Comparison of ENCODE assay signal across 21 cellular contexts in the genomic region with DNA sequence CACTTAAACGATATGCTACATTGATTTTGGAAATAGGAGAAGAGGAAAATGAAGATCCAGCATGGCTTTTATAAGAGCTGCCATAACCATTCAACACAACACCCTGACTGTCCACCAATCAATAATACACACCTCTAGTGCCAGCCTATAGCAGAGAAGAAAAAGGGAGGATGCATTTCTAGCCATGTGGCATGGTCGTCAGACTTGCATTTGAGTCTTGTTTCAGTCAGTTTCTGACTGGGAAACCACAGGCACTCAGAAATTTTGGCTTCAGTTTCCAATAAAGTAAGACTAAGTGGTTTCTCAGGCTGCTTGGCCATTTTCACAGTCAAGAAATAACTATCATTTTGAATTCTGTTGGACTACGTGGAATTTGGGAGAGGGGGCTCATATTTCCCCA.
DNase-seq lines count a peak whose midpoint lies in the region; ATAC-seq, FAIRE-seq and TF ChIP-seq lines count a peak whose summit lies in the region.
"Had no signal": no experiment of that assay in that cellular context is flagged by ENCODE, and none has a peak within 500 bp of the region (broad histone marks: within the 10 kb centered on the region; RNA-seq: fewer than 3 reads in every experiment).

No MANE protein-coding gene starts in this region.

- H3K36me3 ChIP-seq in astrocyte (ENCODE audit: insufficient read depth, low read length) (no peaks in the 10 kb centered on the region), H1 (ENCODE audit: control insufficient read depth in 2 of 4, insufficient read depth in 4 of 4, low read length in 3 of 4) (no peaks in the 10 kb centered on the region), gastrocnemius medialis (no peaks in the 10 kb centered on the region)
- H3K36me3 ChIP-seq: BE2C, HAP-1 had no signal

- H3K56ac ChIP-seq in H1 (replicated peaks; ENCODE audit: insufficient read length, low read depth, low read length), result no peak overlapping the region

- H2BK15ac ChIP-seq in H1 (ENCODE audit: low read length), result no peak overlapping the region

- no peak overlapping the region for H3K4ac ChIP-seq in H1 (replicated peaks; ENCODE audit: insufficient read length, low read depth, low read length)

- H3K79me1 ChIP-seq in H1 (ENCODE audit: low read depth, low read length), result no peaks in the 10 kb centered on the region

- H2AFZ ChIP-seq in astrocyte (ENCODE audit: low read depth, low read length), result no peak overlapping the region
- 0 out of 2 replicates have a peak overlapping the region, but pooled peaks have one; percentile 55 for H2AFZ ChIP-seq in H1 (ENCODE audit: low read length)

- H3K18ac ChIP-seq in H1 (ENCODE audit: extremely low read depth, low read length), result no peak overlapping the region

- no peaks in the 10 kb centered on the region for H3K27me3 Mint-ChIP-seq in astrocyte (ENCODE audit: low read depth, unreplicated experiment)
- H3K27me3 Mint-ChIP-seq: CD4-positive, CD25-positive, alpha-beta regulatory T cell; CD8-positive, alpha-beta memory T cell had no signal

- H3K23me2 ChIP-seq in H1 (ENCODE audit: low read depth, low read length), result no peaks in the 10 kb centered on the region

- TF ChIP-seq RAD21 in H1 (IDR thresholded peaks at IDR 0.05 in 1 of 2, conservative IDR thresholded peaks at IDR 0.05 in 1 of 2; ENCODE audit: low read depth in 2 of 2, low read length in 2 of 2), result no peak

- H2BK20ac ChIP-seq in H1 (ENCODE audit: low read length), result no peak overlapping the region

- no peaks in the 10 kb centered on the region for H3K4me1 ChIP-seq in astrocyte (ENCODE audit: insufficient read depth, low read length)
- no peaks in the 10 kb centered on the region for H3K4me1 ChIP-seq in H1 (replicated peaks in 1 of 4; ENCODE audit: control insufficient read depth in 3 of 4, insufficient read depth in 4 of 4, low read length in 3 of 4)
- no peaks in the 10 kb centered on the region for H3K4me1 ChIP-seq in gastrocnemius medialis
- H3K4me1 ChIP-seq: BE2C, HAP-1 had no signal

- DNase-seq in M059J (ENCODE audit: low read depth), result peak; percentile 7
- peak; percentile 38 for DNase-seq in astrocyte (ENCODE audit: low read depth)
- no peak for DNase-seq in H1 (ENCODE audit: low read depth in 1 of 2, low spot score in 2 of 2)
- no peak for DNase-seq in epidermal melanocyte (ENCODE audit: insufficient read length, low spot score)
- DNase-seq in gastrocnemius medialis, result no peak
- no peak for DNase-seq in H4 (ENCODE audit: low spot score)
- DNase-seq: ACHN; BE2C; C1 segment of cervical spinal cord; CD4-positive, CD25-positive, alpha-beta regulatory T cell; CD8-positive, alpha-beta memory T cell; COR-L47; DMS 273 treated with DMSO at 0.1 percent for 48 hours; DND-41; EL; GOT3; IMR-90 had no signal

- no peak overlapping the region for H3K27ac Mint-ChIP-seq in astrocyte (ENCODE audit: unreplicated experiment)
- H3K27ac Mint-ChIP-seq: CD4-positive, CD25-positive, alpha-beta regulatory T cell; CD8-positive, alpha-beta memory T cell had no signal

- TF ChIP-seq POLR2A in H1 (IDR thresholded peaks at IDR 0.05; ENCODE audit: control extremely low read depth in 1 of 2, low read depth in 2 of 2, low read length in 2 of 2) (no peak), gastrocnemius medialis (IDR thresholded peaks at IDR 0.05) (no peak)

- no peak overlapping the region for H3K27ac ChIP-seq in astrocyte (ENCODE audit: low read depth, low read length)
- H3K27ac ChIP-seq in H1 (ENCODE audit: low read depth, low read length), result no peak overlapping the region
- H3K27ac ChIP-seq in gastrocnemius medialis, result no peak overlapping the region
- H3K27ac ChIP-seq: HL-60 had no signal

- in situ Hi-C loops in gastrocnemius medialis (cut with MboI; ENCODE audit: low sequenced_read_pairs in 4 of 4), result no loop called here

- H4K91ac ChIP-seq in H1 (replicated peaks; ENCODE audit: insufficient read length, low read length), result no peak overlapping the region

- H3K27me3 ChIP-seq in astrocyte (ENCODE audit: insufficient read depth, low read length) (no peaks in the 10 kb centered on the region), H1 (replicated peaks in 1 of 4; ENCODE audit: control insufficient read depth in 3 of 4, extremely low read depth in 1 of 4, insufficient read depth in 3 of 4, low read length in 3 of 4) (no peaks in the 10 kb centered on the region), gastrocnemius medialis (no peaks in the 10 kb centered on the region)
- H3K27me3 ChIP-seq: BE2C had no signal

- TF ChIP-seq EP300 in H1 (IDR thresholded peaks at IDR 0.05; ENCODE audit: borderline replicate concordance in 1 of 2, low read depth in 2 of 2, low read length in 2 of 2), result no peak

- 92% methylated on average over 3 of the region's 3 CpGs; no CpG with 5 or more reads in 1 of the 2 experiments for WGBS in H1 (ENCODE audit: extremely low coverage in 1 of 2, insufficient coverage in 1 of 2, insufficient read length in 1 of 2, insufficient replicate concordance in 2 of 2, low coverage in 1 of 2, low lambda C conversion rate in 2 of 2, missing lambda C conversion rate in 1 of 2), 2 experiments

- peaks cover 5% of the 10 kb centered on the region for H3K4me1 Mint-ChIP-seq in astrocyte (ENCODE audit: low read depth, unreplicated experiment)
- H3K4me1 Mint-ChIP-seq: CD4-positive, CD25-positive, alpha-beta regulatory T cell; CD8-positive, alpha-beta memory T cell had no signal

- no peaks in the 10 kb centered on the region for H4K20me1 ChIP-seq in astrocyte (ENCODE audit: insufficient read depth, low read length)
- H4K20me1 ChIP-seq in H1 (replicated peaks in 1 of 2; ENCODE audit: control insufficient read depth in 1 of 2, insufficient read depth in 2 of 2, low read length in 2 of 2), result no peaks in the 10 kb centered on the region

- H3K79me2 ChIP-seq in astrocyte (ENCODE audit: insufficient read depth, low read length), result no peaks in the 10 kb centered on the region
- H3K79me2 ChIP-seq in H1 (ENCODE audit: control insufficient read depth in 1 of 2, insufficient read depth in 2 of 2, low read length in 2 of 2), result no peaks in the 10 kb centered on the region

- no peak overlapping the region for H2AK5ac ChIP-seq in H1 (ENCODE audit: low read depth, low read length)

- CTCF ChIA-PET in H1 (lab: Charles Lee; ENCODE audit: partially characterized antibody), result no interaction called here

- TF ChIP-seq CTCF in astrocyte (IDR thresholded peaks at IDR 0.05; ENCODE audit: insufficient read depth, low read depth, low read length) (no peak), H1 (IDR thresholded peaks at IDR 0.05; ENCODE audit: control extremely low read depth in 1 of 3, insufficient read depth in 1 of 3, low read depth in 1 of 3, low read length in 3 of 3) (no peak), gastrocnemius medialis (IDR thresholded peaks at IDR 0.05 in 4 of 5, conservative IDR thresholded peaks at IDR 0.05 in 1 of 5) (no peak)

- no peak overlapping the region for H4K5ac ChIP-seq in H1 (ENCODE audit: insufficient read length, low read depth, low read length)

- no peak for ATAC-seq in gastrocnemius medialis
- ATAC-seq: K562 had no signal

- no peak overlapping the region for H2BK5ac ChIP-seq in H1 (ENCODE audit: low read depth, low read length)

- intact Hi-C loops in gastrocnemius medialis (cut with DNase I; ENCODE audit: low total_unique reads), result no loop called here

- H3K4me3 Mint-ChIP-seq in astrocyte (ENCODE audit: unreplicated experiment), result no peak overlapping the region
- H3K4me3 Mint-ChIP-seq: CD4-positive, CD25-positive, alpha-beta regulatory T cell; CD8-positive, alpha-beta memory T cell had no signal

- no peak for FAIRE-seq in astrocyte (lab: Jason Lieb, UNC)
- no peak for FAIRE-seq in H1 (lab: Jason Lieb, UNC)
- FAIRE-seq: A204.1, K562 had no signal

- H2BK120ac ChIP-seq in H1 (replicated peaks; ENCODE audit: low read depth, low read length), result no peak overlapping the region

- POLR2A ChIA-PET in H1 (lab: Charles Lee; ENCODE audit: partially characterized antibody), result no interaction called here

- no peak overlapping the region for H4K8ac ChIP-seq in H1 (ENCODE audit: extremely low read depth, insufficient read depth, low read length)

- H3K4me3 ChIP-seq in astrocyte (ENCODE audit: insufficient read depth, low read depth, low read length), result no peak overlapping the region
- no peak overlapping the region for H3K4me3 ChIP-seq in H1 (ENCODE audit: extremely low read depth in 1 of 4, insufficient read depth in 2 of 4, low read depth in 3 of 4, low read length in 4 of 4)
- H3K4me3 ChIP-seq in gastrocnemius medialis, result no peak overlapping the region
- H3K4me3 ChIP-seq: HAP-1, K562 had no signal

- H3K36me3 Mint-ChIP-seq in astrocyte (ENCODE audit: low read depth, unreplicated experiment), result no peaks in the 10 kb centered on the region
- H3K36me3 Mint-ChIP-seq: CD4-positive, CD25-positive, alpha-beta regulatory T cell had no signal

- H3K23ac ChIP-seq in H1 (ENCODE audit: insufficient read length), result no peak overlapping the region

- no peaks in the 10 kb centered on the region for H3K9me3 Mint-ChIP-seq in astrocyte (ENCODE audit: unreplicated experiment)

- no peak overlapping the region for H3K14ac ChIP-seq in H1 (ENCODE audit: insufficient read length)

- H3K4me2 ChIP-seq in astrocyte (ENCODE audit: low read length), result no peak overlapping the region
- H3K4me2 ChIP-seq in H1 (ENCODE audit: insufficient read depth in 1 of 2, low read depth in 2 of 2, low read length in 2 of 2), result no peak overlapping the region

- H3K9ac ChIP-seq in astrocyte (ENCODE audit: low read length), result no peak overlapping the region
- H3K9ac ChIP-seq in H1 (replicated peaks in 1 of 4; ENCODE audit: extremely low read depth in 1 of 4, low read depth in 3 of 4, low read length in 3 of 4), result no peak overlapping the region

- H2BK12ac ChIP-seq in H1 (ENCODE audit: low read depth, low read length), result no peak overlapping the region

- H3K9me3 ChIP-seq in astrocyte (ENCODE audit: insufficient read depth, low read depth, low read length), result peaks cover 4% of the 10 kb centered on the region
- H3K9me3 ChIP-seq in H1 (ENCODE audit: insufficient read depth in 2 of 2, low read depth in 1 of 2, low read length in 1 of 2), result 0 out of 4 replicates have a peak, but pooled peaks cover 0 to 2% of the 10 kb centered on the region in 2 experiments
- H3K9me3 ChIP-seq in gastrocnemius medialis, result no peaks in the 10 kb centered on the region
- H3K9me3 ChIP-seq: BE2C, HAP-1 had no signal

TF ChIP-seq in H1, 55 proteins besides CTCF, POLR2A, EP300 and RAD21 (continues in another document):
- TF ChIP-seq, protein P1, sequence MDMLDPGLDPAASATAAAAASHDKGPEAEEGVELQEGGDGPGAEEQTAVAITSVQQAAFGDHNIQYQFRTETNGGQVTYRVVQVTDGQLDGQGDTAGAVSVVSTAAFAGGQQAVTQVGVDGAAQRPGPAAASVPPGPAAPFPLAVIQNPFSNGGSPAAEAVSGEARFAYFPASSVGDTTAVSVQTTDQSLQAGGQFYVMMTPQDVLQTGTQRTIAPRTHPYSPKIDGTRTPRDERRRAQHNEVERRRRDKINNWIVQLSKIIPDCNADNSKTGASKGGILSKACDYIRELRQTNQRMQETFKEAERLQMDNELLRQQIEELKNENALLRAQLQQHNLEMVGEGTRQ (IDR thresholded peaks at IDR 0.05; ENCODE audit: low read length), result no peak
- TF ChIP-seq SUZ12 (IDR thresholded peaks at IDR 0.05; ENCODE audit: low read length) (no peak), SP2 (IDR thresholded peaks at IDR 0.05; ENCODE audit: low read length) (no peak), SP1 (IDR thresholded peaks at IDR 0.05; ENCODE audit: low read depth, low read length) (no peak), RFX5 (IDR thresholded peaks at IDR 0.05; ENCODE audit: borderline replicate concordance, low read depth, low read length) (no peak)

Comparison
In these comparisons a context has a peak if more than half of its experiments do, and no peak if none do; other contexts are left out.
1. DNase-seq: peak in M059J (single experiment) and astrocyte (single experiment); none in H1 (0 of 2), epidermal melanocyte (single experiment), gastrocnemius medialis (0 of 2) and H4 (single experiment).